8 cellular contexts compared by ENCODE assay signal in the genomic region with DNA sequence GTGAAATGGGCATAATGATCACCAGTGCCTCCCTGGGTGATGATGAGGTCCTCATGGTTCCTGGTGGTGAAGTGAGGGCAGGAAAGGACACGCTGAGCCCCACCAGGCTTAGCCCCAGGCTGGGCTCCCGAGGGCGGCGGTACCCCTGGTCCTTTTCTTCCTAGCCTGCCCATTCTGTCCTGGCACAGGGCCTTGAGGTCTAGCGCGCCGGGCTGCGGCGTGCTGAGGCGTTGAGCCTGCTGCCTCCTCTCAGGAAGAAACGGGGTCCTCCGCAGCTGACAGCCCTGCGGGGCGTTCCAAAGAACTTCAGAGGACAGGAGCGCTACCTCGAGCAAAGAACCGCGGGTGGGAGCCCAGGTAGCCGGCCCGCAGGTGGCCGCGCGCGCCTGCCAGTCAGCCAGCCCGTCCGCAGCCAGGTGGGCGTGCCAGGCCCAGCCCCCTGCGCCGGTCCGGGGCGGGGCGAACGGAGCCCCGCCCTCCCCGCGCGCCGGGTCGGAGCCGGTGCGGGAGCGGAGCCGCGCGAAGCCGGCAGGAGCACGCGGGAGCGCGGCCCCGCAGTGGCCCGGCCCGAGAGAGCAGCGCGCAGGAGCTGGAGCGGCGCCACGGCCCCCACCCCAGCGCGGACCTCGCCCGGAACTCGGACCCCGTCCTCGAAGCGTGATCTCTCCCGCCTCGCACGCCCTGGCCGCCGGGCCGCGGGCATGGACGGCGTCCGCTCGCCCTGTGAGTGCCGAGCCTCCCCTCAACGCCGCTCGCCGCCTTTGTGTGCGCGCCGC. TPM values are rescaled to one million over a fixed set of nuclear protein-coding genes. Genes with fewer than 3 reads are reported as not detected.
DNase-seq lines count a peak whose midpoint lies in the region; ATAC-seq and TF ChIP-seq lines count a peak whose summit lies in the region.

Gene WNK2 (plus strand): TSS at position 477 of the 776 bp plus-strand sequence. CDS start 791 bp downstream, outside the sequence.

- H3K4me1 ChIP-seq in BE2C (no peaks in the 10 kb centered on the region), ectodermal cell (ENCODE audit: control insufficient read depth, insufficient read depth, low read length) (peaks cover 17% of the 10 kb centered on the region)

- H3K4me3 ChIP-seq in BE2C (ENCODE audit: low read depth, low read length): peak within 1 kb of the TSS; percentile 37
- H3K4me3 ChIP-seq in ectodermal cell (ENCODE audit: insufficient read depth, low read depth, low read length): peak within 1 kb of the TSS; percentile 46

- no peaks in the 10 kb centered on the region for H3K9me3 Mint-ChIP-seq in mesothelial cell of epicardium
- H3K9me3 Mint-ChIP-seq in stimulated activated naive CD8-positive, alpha-beta T cell treated with anti-CD3 and anti-CD28 coated beads, Interleukin-15, Interleukin-2, amounts not matched to agents 100 ng/mL and 50 ng/mL, for 24 hours: no peaks in the 10 kb centered on the region

- ATAC-seq in GM21515 (IDR thresholded peaks at IDR 0.05; ENCODE audit: unreplicated experiment): no peak

- H3K9me3 ChIP-seq in BE2C (no peaks in the 10 kb centered on the region), ectodermal cell (ENCODE audit: control insufficient read depth, low read length) (no peaks in the 10 kb centered on the region)

- no peaks in the 10 kb centered on the region for H3K36me3 Mint-ChIP-seq in mesothelial cell of epicardium
- no peaks in the 10 kb centered on the region for H3K36me3 Mint-ChIP-seq in stimulated activated naive CD8-positive, alpha-beta T cell treated with anti-CD3 and anti-CD28 coated beads, Interleukin-15, Interleukin-2, amounts not matched to agents 100 ng/mL and 50 ng/mL, for 24 hours (ENCODE audit: low read depth)

- H3K36me3 ChIP-seq in BE2C: no peaks in the 10 kb centered on the region
- H3K36me3 ChIP-seq in ectodermal cell (ENCODE audit: control insufficient read depth, insufficient read depth, low read length): no peaks in the 10 kb centered on the region

- H3K4me3 Mint-ChIP-seq in mesothelial cell of epicardium: peak within 1 kb of the TSS; percentile 64
- H3K4me3 Mint-ChIP-seq in stimulated activated naive CD8-positive, alpha-beta T cell treated with anti-CD3 and anti-CD28 coated beads, Interleukin-15, Interleukin-2, amounts not matched to agents 100 ng/mL and 50 ng/mL, for 24 hours: peak within 1 kb of the TSS; percentile 67

- H3K27me3 ChIP-seq in BE2C (peaks cover 9% of the 10 kb centered on the region), ectodermal cell (ENCODE audit: control insufficient read depth, insufficient read depth, low read length, poor library complexity, severe bottlenecking) (peaks cover 57% of the 10 kb centered on the region)

- H3K27ac ChIP-seq in ectodermal cell (ENCODE audit: insufficient read depth, low read depth, low read length, poor library complexity, severe bottlenecking): no peak within 1 kb of the TSS

- no peak within 1 kb of the TSS for H3K27ac Mint-ChIP-seq in mesothelial cell of epicardium
- H3K27ac Mint-ChIP-seq in stimulated activated naive CD8-positive, alpha-beta T cell treated with anti-CD3 and anti-CD28 coated beads, Interleukin-15, Interleukin-2, amounts not matched to agents 100 ng/mL and 50 ng/mL, for 24 hours: no peak within 1 kb of the TSS

- TF ChIP-seq CTCF in BE2C (IDR thresholded peaks at IDR 0.05; ENCODE audit: low read depth, low read length): no peak
- TF ChIP-seq CTCF in mesothelial cell of epicardium (IDR thresholded peaks at IDR 0.05; ENCODE audit: unreplicated experiment): no peak

- 2 to 3% methylated on average over 85 of the region's 85 CpGs for WGBS in ectodermal cell, 2 experiments

- peaks cover 13% of the 10 kb centered on the region for H3K4me1 Mint-ChIP-seq in mesothelial cell of epicardium
- peaks cover 4% of the 10 kb centered on the region for H3K4me1 Mint-ChIP-seq in stimulated activated naive CD8-positive, alpha-beta T cell treated with anti-CD3 and anti-CD28 coated beads, Interleukin-15, Interleukin-2, amounts not matched to agents 100 ng/mL and 50 ng/mL, for 24 hours (ENCODE audit: low read depth)

- H3K27me3 Mint-ChIP-seq in mesothelial cell of epicardium (ENCODE audit: low read depth): peaks cover 68% of the 10 kb centered on the region
- peaks cover 48% of the 10 kb centered on the region for H3K27me3 Mint-ChIP-seq in stimulated activated naive CD8-positive, alpha-beta T cell treated with anti-CD3 and anti-CD28 coated beads, Interleukin-15, Interleukin-2, amounts not matched to agents 100 ng/mL and 50 ng/mL, for 24 hours

- DNase-seq in BE2C (peak; percentile 52), HuH-7 (ENCODE audit: low spot score) (peak; percentile 80), mesothelial cell of epicardium (ENCODE audit: low spot score in 2 of 2, unreplicated experiment in 2 of 2) (peak in 1 of 2 experiments; percentile 70), GM19238 (ENCODE audit: insufficient read length, low spot score) (no peak)
- peak; percentile 44 for DNase-seq in activated CD4-positive, alpha-beta T cell treated with anti-CD3 and anti-CD28 coated beads for 48 hours

RNA-seq across cellular contexts. Expression of gene WNK2, which starts in this region (rescaled TPM):
- polyA plus RNA-seq in BE2C (2012; ENCODE audit: insufficient read depth, insufficient read length, low read depth): 7.2 TPM
- 28.8 TPM for polyA plus RNA-seq in ectodermal cell (2013, experiment 1 of 4)
- polyA plus RNA-seq in ectodermal cell (2013, experiment 2 of 4): 29.9 TPM
- 23.2 TPM for polyA plus RNA-seq in ectodermal cell (2013, experiment 3 of 4)
- 20.1 TPM for polyA plus RNA-seq in ectodermal cell (2013, experiment 4 of 4)
- total RNA-seq in mesothelial cell of epicardium: 57.0 to 66.0 TPM (median 57.5 TPM) in 3 replicates
